ENCODE assay signal across 8 cellular contexts in genomic region chr22:41822289-41823057, GRCh38. TPM values are rescaled to one million over a fixed set of nuclear protein-coding genes. Genes with fewer than 3 reads are reported as not detected.
DNase-seq lines count a peak whose midpoint lies in the region; ATAC-seq and TF ChIP-seq lines count a peak whose summit lies in the region.

No MANE protein-coding gene starts in this region.

- no peak overlapping the region for H2AFZ ChIP-seq in PC-9

- POLR2A ChIA-PET in PC-9 (lab: Charles Lee; ENCODE audit: unreplicated experiment): no interaction called here

- intact Hi-C loops in PC-9 (cut with micrococcal nuclease; ENCODE audit: unreplicated experiment): loop anchor here (1.0 to 5.0 kb wide), 4 partner anchors 35 to 125 kb away; partner anchors contain the start of gene MEI1

- H3K27me3 ChIP-seq in PC-9 (ENCODE audit: insufficient read depth, low read depth): no peaks in the 10 kb centered on the region
- no peaks in the 10 kb centered on the region for H3K27me3 ChIP-seq in adipocyte (replicated peaks; ENCODE audit: control insufficient read depth, insufficient read depth, low read length)

- H3K9me3 ChIP-seq in PC-9 (ENCODE audit: insufficient read depth, low read depth): no peaks in the 10 kb centered on the region
- no peaks in the 10 kb centered on the region for H3K9me3 ChIP-seq in adipocyte (ENCODE audit: control insufficient read depth, low read length)

- peaks cover 18% of the 10 kb centered on the region; the same call in 1 of the 2 replicates for H3F3A ChIP-seq in PC-9 (ENCODE audit: insufficient read depth, low read depth)

- peaks cover 9% of the 10 kb centered on the region for H3K4me1 ChIP-seq in PC-9 (replicated peaks; ENCODE audit: insufficient read depth)
- H3K4me1 ChIP-seq in adipocyte (ENCODE audit: control insufficient read depth, insufficient read depth, low read length): peaks cover 24% of the 10 kb centered on the region

- no peak overlapping the region for H3K4me2 ChIP-seq in PC-9

- H3K27ac ChIP-seq in PC-9: no peak overlapping the region

- H3K79me2 ChIP-seq in PC-9 (ENCODE audit: low read depth): no peaks in the 10 kb centered on the region

- no peak overlapping the region for H3K4me3 ChIP-seq in PC-9
- no peak overlapping the region for H3K4me3 ChIP-seq in adipocyte (ENCODE audit: low read length)

- H3K36me3 ChIP-seq in PC-9 (ENCODE audit: low read depth) (no peaks in the 10 kb centered on the region), adipocyte (ENCODE audit: control insufficient read depth, insufficient read depth, low read length, severe bottlenecking) (no peaks in the 10 kb centered on the region)

- no peak overlapping the region for H3K9ac ChIP-seq in adipocyte (ENCODE audit: low read length)

- H3K9me2 ChIP-seq in PC-9 (ENCODE audit: insufficient read depth): no peaks in the 10 kb centered on the region

- H3K36me3 Mint-ChIP-seq in immature natural killer cell: peaks cover 3 to 12% (median 3%) of the 10 kb centered on the region in 3 donors
- H3K36me3 Mint-ChIP-seq in stimulated activated memory B cell treated with anti-CD40 and anti-IgM and Interleukin-4, amounts not matched to agents 10 μg/mL and 1 μg/mL and 100 μg/mL, for 72 hours: peaks cover 26% of the 10 kb centered on the region

- peak; percentile 84 for ATAC-seq in stimulated activated memory B cell treated with anti-CD40 and anti-IgM and Interleukin-4, amounts not matched to agents 10 μg/mL and 1 μg/mL and 100 μg/mL, for 72 hours
- no peak for ATAC-seq in GM19463 (IDR thresholded peaks at IDR 0.05; ENCODE audit: unreplicated experiment)
- no peak for ATAC-seq in GM18498 (IDR thresholded peaks at IDR 0.05; ENCODE audit: unreplicated experiment)

- peaks cover 1 to 2% (median 1%) of the 10 kb centered on the region in 3 donors for H3K27me3 Mint-ChIP-seq in immature natural killer cell (ENCODE audit: low read depth in 3 of 3)
- no peaks in the 10 kb centered on the region for H3K27me3 Mint-ChIP-seq in stimulated activated memory B cell treated with anti-CD40 and anti-IgM and Interleukin-4, amounts not matched to agents 10 μg/mL and 1 μg/mL and 100 μg/mL, for 72 hours

- no peaks in the 10 kb centered on the region; the same call in 1 of the 2 replicates for H4K20me1 ChIP-seq in PC-9 (ENCODE audit: insufficient read depth)

- TF ChIP-seq CTCF in PC-9 (conservative IDR thresholded peaks at IDR 0.05): peak; percentile 90

- BruUV-seq in PC-9 (replicated peaks; lab: Mats Ljungman, UMichigan): no TSS peak

- peak; percentile 34 for DNase-seq in DMS153 (lab: John Stamatoyannopoulos, UW)
- DNase-seq in HK-2 (ENCODE audit: unreplicated experiment): peak; percentile 44
- DNase-seq in PC-9: peak in 1 of 2 experiments; percentile 90
- DNase-seq in adipocyte (ENCODE audit: low read depth): peak; percentile 76
- peak; percentile 55 to 64 (median 59) for DNase-seq in immature natural killer cell

- peak overlapping the region in 5 of 6 donors; percentile 15 to 89 (median 41) for H3K27ac Mint-ChIP-seq in immature natural killer cell
- H3K27ac Mint-ChIP-seq in stimulated activated memory B cell treated with anti-CD40 and anti-IgM and Interleukin-4, amounts not matched to agents 10 μg/mL and 1 μg/mL and 100 μg/mL, for 72 hours: peak overlapping the region; percentile 44

- CTCF ChIA-PET in PC-9 (lab: Charles Lee): interaction anchor here (0.6 to 0.9 kb wide), 3 partner anchors 35 to 437 kb away, joined by 3 to 9 read pairs (median 8); no protein-coding TSS in a partner anchor

- no peaks in the 10 kb centered on the region for H3K9me3 Mint-ChIP-seq in immature natural killer cell
- no peaks in the 10 kb centered on the region for H3K9me3 Mint-ChIP-seq in stimulated activated memory B cell treated with anti-CD40 and anti-IgM and Interleukin-4, amounts not matched to agents 10 μg/mL and 1 μg/mL and 100 μg/mL, for 72 hours

- H3K4me1 Mint-ChIP-seq in immature natural killer cell: peaks cover 6 to 8% of the 10 kb centered on the region in 2 donors
- H3K4me1 Mint-ChIP-seq in stimulated activated memory B cell treated with anti-CD40 and anti-IgM and Interleukin-4, amounts not matched to agents 10 μg/mL and 1 μg/mL and 100 μg/mL, for 72 hours: peaks cover 9% of the 10 kb centered on the region

- no peak overlapping the region for H3K4me3 Mint-ChIP-seq in immature natural killer cell
- no peak overlapping the region for H3K4me3 Mint-ChIP-seq in stimulated activated memory B cell treated with anti-CD40 and anti-IgM and Interleukin-4, amounts not matched to agents 10 μg/mL and 1 μg/mL and 100 μg/mL, for 72 hours

RNA-seq across cellular contexts. Expression of gene SREBF2, which starts 10.4 kb away (rescaled TPM):
- total RNA-seq in PC-9 (2021): 163 and 196 TPM in 2 replicates
- polyA plus RNA-seq in immature natural killer cell: 10 to 100 TPM; 16.9 to 40.3 (median 22.9) TPM

RNA-seq across cellular contexts. Expression of gene CCDC134, which starts 22.0 kb away (rescaled TPM):
- 29.0 and 33.3 TPM in 2 replicates for total RNA-seq in PC-9 (2021)
- 1 to 10 TPM; 1.8 to 6.6 (median 4.2) TPM for polyA plus RNA-seq in immature natural killer cell
